Comparison of ENCODE assay signal across 8 cellular contexts in genomic region chr10:17023386-17024298, GRCh38.
DNase-seq lines count a peak whose midpoint lies in the region; ATAC-seq and TF ChIP-seq lines count a peak whose summit lies in the region.

No MANE protein-coding gene starts in this region.

- peak; percentile 41 for DNase-seq in NCI-H748 (lab: John Stamatoyannopoulos, UW; ENCODE audit: unreplicated experiment)
- no peak for DNase-seq in NCI-H748 treated with DMSO at 0.1 percent for 48 hours (lab: John Stamatoyannopoulos, UW)
- peak; percentile 46 for DNase-seq in activated naive CD8-positive, alpha-beta T cell treated with anti-CD3 and anti-CD28 coated beads, Interleukin-2, amount 50 U/mL, for 16 hours (ENCODE audit: low read depth, low spot score)
- DNase-seq in hepatic stellate cell (ENCODE audit: low spot score) = peak; percentile 69
- peak; percentile 57 to 76 for DNase-seq in stimulated activated CD4-positive, alpha-beta T cell treated with anti-CD3 and anti-CD28 coated beads, Interleukin-2, amount 100 ng/mL, for 24 hours
- DNase-seq in D341Med (ENCODE audit: low spot score) = no peak

- ATAC-seq in HG03280 (IDR thresholded peaks at IDR 0.05; ENCODE audit: unreplicated experiment) (peak; percentile 92), SK-N-SH treated with all-trans-retinoic acid at 6 μM for 48 hours (peak; percentile 85)

TF ChIP-seq in SK-N-SH treated with all-trans-retinoic acid at 6 μM for 48 hours, 23 proteins besides CTCF, POLR2A, EP300 and RAD21:
- TF ChIP-seq GLIS3 (CRISPR knock-in tag; IDR thresholded peaks at IDR 0.05) (no peak), BACH2 (CRISPR knock-in tag; IDR thresholded peaks at IDR 0.05; ENCODE audit: borderline replicate concordance) (no peak), ISL1 (CRISPR knock-in tag; IDR thresholded peaks at IDR 0.05) (peak; percentile 37; the same call in 1 of the 2 replicates), TOX (CRISPR knock-in tag; IDR thresholded peaks at IDR 0.05; ENCODE audit: borderline replicate concordance) (0 out of 2 replicates have a peak, but pooled peaks have one; percentile 28)

Comparison
In these comparisons a context has a peak if more than half of its experiments do, and no peak if none do; other contexts are left out.
1. DNase-seq: peak in NCI-H748 (single experiment), activated naive CD8-positive, alpha-beta T cell treated with anti-CD3 and anti-CD28 coated beads, Interleukin-2, amount 50 U/mL, for 16 hours (single experiment), hepatic stellate cell (single experiment) and stimulated activated CD4-positive, alpha-beta T cell treated with anti-CD3 and anti-CD28 coated beads, Interleukin-2, amount 100 ng/mL, for 24 hours (2 of 2); none in NCI-H748 treated with DMSO at 0.1 percent for 48 hours (single experiment) and D341Med (single experiment).